In the genomic region with DNA sequence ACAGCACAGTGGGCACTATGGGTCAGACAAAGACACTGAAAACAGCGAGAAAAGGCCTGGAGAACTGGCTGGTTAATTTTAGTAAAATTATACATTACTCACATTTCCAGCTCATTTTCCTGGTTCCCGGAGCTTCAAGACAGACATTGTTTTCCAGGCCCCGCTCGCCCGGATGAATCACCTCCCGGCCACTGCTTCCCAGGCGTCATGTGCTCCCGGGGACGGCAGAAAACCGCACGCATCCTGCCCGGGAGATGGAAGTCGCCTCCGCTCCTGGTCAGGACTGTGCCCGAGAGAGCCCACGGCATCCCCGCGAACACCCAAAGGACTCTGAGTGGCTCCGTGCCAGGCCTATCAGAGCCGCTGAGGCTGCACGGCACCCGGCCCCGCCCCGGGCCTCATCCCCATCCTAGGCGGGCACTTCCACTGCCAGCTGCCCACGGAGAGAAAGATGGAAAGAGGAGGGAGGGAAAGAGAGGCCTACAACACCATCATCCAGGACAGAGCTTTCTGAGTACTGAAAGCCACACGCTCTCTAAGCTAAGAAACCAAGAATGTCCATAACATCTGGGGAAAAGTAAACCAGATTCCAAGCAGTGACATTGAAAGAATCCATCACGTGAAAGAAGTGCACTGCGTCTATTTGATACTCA, we compare ENCODE assay signal across 9 cellular contexts.
DNase-seq lines count a peak whose midpoint lies in the region; ATAC-seq and TF ChIP-seq lines count a peak whose summit lies in the region.
"Had no signal": no experiment of that assay in that cellular context is flagged by ENCODE, and none has a peak within 500 bp of the region (broad histone marks: within the 10 kb centered on the region; RNA-seq: fewer than 3 reads in every experiment).

No MANE protein-coding gene starts in this region.

- peak overlapping the region; percentile 95 for H3K27ac ChIP-seq in epithelial cell of prostate

- H3K4me1 ChIP-seq in mucosa of descending colon (ENCODE audit: low read depth) = no peaks in the 10 kb centered on the region

- no peak overlapping the region for H3K4me3 ChIP-seq in mucosa of descending colon

- DNase-seq in stimulated activated naive CD8-positive, alpha-beta T cell treated with anti-CD3 and anti-CD28 coated beads, Interleukin-15, Interleukin-2, amounts not matched to agents 100 U/mL and 50 U/mL, for 24 hours = no peak
- DNase-seq in epithelial cell of prostate (ENCODE audit: low read depth, low spot score) = no peak
- DNase-seq in mucosa of descending colon = peak in 1 of 3 donors; percentile 43
- no peak for DNase-seq in stimulated activated CD4-positive, alpha-beta T cell treated with anti-CD3 and anti-CD28 coated beads, Interleukin-15, amount 100 ng/mL, for 24 hours
- no peak for DNase-seq in COLO668 (lab: John Stamatoyannopoulos, UW; ENCODE audit: unreplicated experiment)
- DNase-seq: CD4-positive, alpha-beta memory T cell had no signal

- peaks cover 26% of the 10 kb centered on the region for H3K36me3 Mint-ChIP-seq in stimulated activated naive CD8-positive, alpha-beta T cell treated with anti-CD3 and anti-CD28 coated beads, Interleukin-15, Interleukin-2, amounts not matched to agents 100 ng/mL and 50 ng/mL, for 24 hours (ENCODE audit: low read depth)

- peaks cover 18% of the 10 kb centered on the region for H3K4me1 Mint-ChIP-seq in stimulated activated naive CD8-positive, alpha-beta T cell treated with anti-CD3 and anti-CD28 coated beads, Interleukin-15, Interleukin-2, amounts not matched to agents 100 ng/mL and 50 ng/mL, for 24 hours (ENCODE audit: low read depth)

- peak overlapping the region; percentile 45 for H3K27ac Mint-ChIP-seq in stimulated activated naive CD8-positive, alpha-beta T cell treated with anti-CD3 and anti-CD28 coated beads, Interleukin-15, Interleukin-2, amounts not matched to agents 100 ng/mL and 50 ng/mL, for 24 hours

- no peaks in the 10 kb centered on the region for H3K36me3 ChIP-seq in mucosa of descending colon (ENCODE audit: low read depth)

- intact Hi-C loops in mucosa of descending colon (cut with DNase I, micrococcal nuclease) = no loop called here

- H3K4me3 Mint-ChIP-seq in stimulated activated naive CD8-positive, alpha-beta T cell treated with anti-CD3 and anti-CD28 coated beads, Interleukin-15, Interleukin-2, amounts not matched to agents 100 ng/mL and 50 ng/mL, for 24 hours = no peak overlapping the region
- H3K4me3 Mint-ChIP-seq: CD4-positive, alpha-beta memory T cell had no signal

- TF ChIP-seq CTCF in mucosa of descending colon (IDR thresholded peaks at IDR 0.05) = no peak

- no peaks in the 10 kb centered on the region for H3K9me3 Mint-ChIP-seq in stimulated activated naive CD8-positive, alpha-beta T cell treated with anti-CD3 and anti-CD28 coated beads, Interleukin-15, Interleukin-2, amounts not matched to agents 100 ng/mL and 50 ng/mL, for 24 hours
- H3K9me3 Mint-ChIP-seq: CD4-positive, alpha-beta memory T cell had no signal

- H3K9me3 ChIP-seq in mucosa of descending colon = no peaks in the 10 kb centered on the region

- no peak for ATAC-seq in stimulated activated naive CD8-positive, alpha-beta T cell treated with anti-CD3 and anti-CD28 coated beads, Interleukin-15, Interleukin-2, amounts not matched to agents 100 U/mL and 50 U/mL, for 24 hours
- ATAC-seq in mucosa of descending colon (peak; percentile 44), GM21529 (IDR thresholded peaks at IDR 0.05; ENCODE audit: unreplicated experiment) (no peak), GM21367 (IDR thresholded peaks at IDR 0.05; ENCODE audit: unreplicated experiment) (no peak)

- H3K27me3 Mint-ChIP-seq in stimulated activated naive CD8-positive, alpha-beta T cell treated with anti-CD3 and anti-CD28 coated beads, Interleukin-15, Interleukin-2, amounts not matched to agents 100 ng/mL and 50 ng/mL, for 24 hours = no peaks in the 10 kb centered on the region
- H3K27me3 Mint-ChIP-seq: CD4-positive, alpha-beta memory T cell had no signal
